In the genomic region with DNA sequence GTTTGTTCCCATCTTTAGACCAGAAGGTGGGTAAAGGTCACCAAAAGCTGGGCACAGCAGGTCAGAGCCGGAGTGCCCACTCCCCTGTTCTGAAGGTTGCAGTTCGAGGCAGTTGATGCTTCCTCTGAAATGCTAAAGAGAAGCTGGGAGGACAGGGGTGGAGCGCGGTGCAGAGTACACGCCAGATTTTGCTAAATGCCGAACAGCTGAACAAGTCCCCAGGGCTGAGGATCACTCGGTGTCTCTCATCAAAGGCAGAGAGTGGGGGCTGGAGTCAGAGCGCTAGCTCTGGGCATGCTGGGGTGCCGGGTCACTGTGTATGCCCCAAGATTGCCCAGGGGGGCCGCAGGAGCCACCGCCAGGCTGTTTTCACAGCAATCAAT, we compare ENCODE assay signal across 12 cellular contexts.
DNase-seq lines count a peak whose midpoint lies in the region; ATAC-seq and TF ChIP-seq lines count a peak whose summit lies in the region.
"Had no signal": no experiment of that assay in that cellular context is flagged by ENCODE, and none has a peak within 500 bp of the region (broad histone marks: within the 10 kb centered on the region; RNA-seq: fewer than 3 reads in every experiment).

No MANE protein-coding gene starts in this region.

- no peak overlapping the region for H2BK120ac ChIP-seq in neuronal stem cell (ENCODE audit: low read depth, low read length)

- peak; percentile 42 for DNase-seq in GM03348 (ENCODE audit: low spot score)
- peak; percentile 19 for DNase-seq in NCI-H2107 (lab: John Stamatoyannopoulos, UW)
- DNase-seq in dorsolateral prefrontal cortex: peak in 1 of 10 donors; percentile 26
- no peak for DNase-seq in neuronal stem cell (ENCODE audit: low spot score)
- no peak for DNase-seq in OCI-M2 (lab: John Stamatoyannopoulos, UW; ENCODE audit: unreplicated experiment)
- DNase-seq in CD4-positive, alpha-beta memory T cell: no peak
- DNase-seq: activated CD4-positive, alpha-beta memory T cell treated with anti-CD3 and anti-CD28 coated beads for 36 hours; activated naive CD8-positive, alpha-beta T cell treated with anti-CD3 and anti-CD28 coated beads, Interleukin-2, amount 10 ng/mL, durations not matched to agents 7 days and 5 days; dermis blood vessel endothelial cell; heart left ventricle; NCI-H226 had no signal

- H3K4me2 ChIP-seq in neuronal stem cell (ENCODE audit: insufficient read depth, low read length, poor library complexity, severe bottlenecking): no peak overlapping the region

- CTCF ChIA-PET in CD4-positive, alpha-beta memory T cell (lab: Charles Lee; ENCODE audit: partially characterized antibody): no interaction called here

- H2BK5ac ChIP-seq in neuronal stem cell (ENCODE audit: low read length): no peak overlapping the region

- H2BK15ac ChIP-seq in neuronal stem cell (ENCODE audit: low read length): no peak overlapping the region

- H2BK12ac ChIP-seq in neuronal stem cell (ENCODE audit: low read length): peak overlapping the region; percentile 22

- H3K27me3 Mint-ChIP-seq in CD4-positive, alpha-beta memory T cell: no peaks in the 10 kb centered on the region

- no peak overlapping the region for H3K4me3 Mint-ChIP-seq in CD4-positive, alpha-beta memory T cell
- H3K4me3 Mint-ChIP-seq: activated CD4-positive, alpha-beta memory T cell treated with anti-CD3 and anti-CD28 coated beads for 36 hours; activated naive CD8-positive, alpha-beta T cell treated with anti-CD3 and anti-CD28 coated beads, Interleukin-2, amount 10 ng/mL, durations not matched to agents 7 days and 5 days had no signal

- H3K23ac ChIP-seq in neuronal stem cell (ENCODE audit: low read depth, low read length, poor library complexity): no peak overlapping the region

- H3K4ac ChIP-seq in neuronal stem cell (ENCODE audit: low read length): no peak overlapping the region

- no peak overlapping the region for H3K27ac Mint-ChIP-seq in CD4-positive, alpha-beta memory T cell
- H3K27ac Mint-ChIP-seq: activated CD4-positive, alpha-beta memory T cell treated with anti-CD3 and anti-CD28 coated beads for 36 hours; activated naive CD8-positive, alpha-beta T cell treated with anti-CD3 and anti-CD28 coated beads, Interleukin-2, amount 10 ng/mL, durations not matched to agents 7 days and 5 days had no signal

- no peaks in the 10 kb centered on the region for H3K36me3 ChIP-seq in neuronal stem cell (replicated peaks in 1 of 2; ENCODE audit: control insufficient read depth in 2 of 2, insufficient read depth in 2 of 2, low read length in 2 of 2)
- no peaks in the 10 kb centered on the region for H3K36me3 ChIP-seq in CD4-positive, alpha-beta memory T cell (ENCODE audit: insufficient read depth, low read length)
- H3K36me3 ChIP-seq: heart left ventricle had no signal

- no peak overlapping the region for H2AK5ac ChIP-seq in neuronal stem cell (ENCODE audit: low read depth, low read length)

- peaks cover 0 to 2% (median under 1%) of the 10 kb centered on the region in 4 donors for H3K4me1 Mint-ChIP-seq in CD4-positive, alpha-beta memory T cell
- H3K4me1 Mint-ChIP-seq: activated naive CD8-positive, alpha-beta T cell treated with anti-CD3 and anti-CD28 coated beads, Interleukin-2, amount 10 ng/mL, durations not matched to agents 7 days and 5 days had no signal

- no peak for TF ChIP-seq CTCF in dorsolateral prefrontal cortex (IDR thresholded peaks at IDR 0.05 in 54 of 56, conservative IDR thresholded peaks at IDR 0.05 in 2 of 56; ENCODE audit: low read depth in 1 of 56, partially characterized antibody in 56 of 56)

- H2AFZ ChIP-seq in neuronal stem cell (ENCODE audit: low read length): peak overlapping the region; percentile 84

- POLR2A ChIA-PET in CD4-positive, alpha-beta memory T cell (lab: Charles Lee; ENCODE audit: partially characterized antibody): no interaction called here

- no peak overlapping the region for H3K9ac ChIP-seq in neuronal stem cell (ENCODE audit: low read depth, low read length, poor library complexity)

- H3K14ac ChIP-seq in neuronal stem cell (ENCODE audit: low read length): no peak overlapping the region

- no peaks in the 10 kb centered on the region for H3K36me3 Mint-ChIP-seq in CD4-positive, alpha-beta memory T cell
- H3K36me3 Mint-ChIP-seq: activated CD4-positive, alpha-beta memory T cell treated with anti-CD3 and anti-CD28 coated beads for 36 hours; activated naive CD8-positive, alpha-beta T cell treated with anti-CD3 and anti-CD28 coated beads, Interleukin-2, amount 10 ng/mL, durations not matched to agents 7 days and 5 days had no signal

- H3K4me3 ChIP-seq in dorsolateral prefrontal cortex (peak overlapping the region in 38 of 59 donors; percentile 3 to 44 (median 26)), neuronal stem cell (ENCODE audit: low read length in 2 of 2) (no peak overlapping the region)
- H3K4me3 ChIP-seq in CD4-positive, alpha-beta memory T cell (ENCODE audit: low read length in 2 of 2): no peak overlapping the region
- H3K4me3 ChIP-seq: heart left ventricle had no signal

- no peaks in the 10 kb centered on the region for H3K9me3 ChIP-seq in neuronal stem cell (replicated peaks in 1 of 2; ENCODE audit: control insufficient read depth in 2 of 2, insufficient read depth in 1 of 2, low read depth in 1 of 2, low read length in 2 of 2)
- no peaks in the 10 kb centered on the region for H3K9me3 ChIP-seq in CD4-positive, alpha-beta memory T cell (ENCODE audit: control insufficient read depth in 1 of 2, low read length in 2 of 2)
- H3K9me3 ChIP-seq: heart left ventricle had no signal

- H3K79me1 ChIP-seq in neuronal stem cell (ENCODE audit: low read depth, low read length): no peaks in the 10 kb centered on the region

- no peak overlapping the region for H4K91ac ChIP-seq in neuronal stem cell (ENCODE audit: low read depth, low read length, poor library complexity)

- peaks cover 0 to 87% (median 19%) of the 10 kb centered on the region in 45 donors for H3K27me3 ChIP-seq in dorsolateral prefrontal cortex
- peaks cover 0 to 4% (median 0%) of the 10 kb centered on the region in 3 experiments for H3K27me3 ChIP-seq in neuronal stem cell (ENCODE audit: control insufficient read depth in 3 of 3, insufficient read depth in 3 of 3, low read depth in 1 of 3, low read length in 3 of 3)
- H3K27me3 ChIP-seq in CD4-positive, alpha-beta memory T cell (ENCODE audit: insufficient read depth, low read length): no peaks in the 10 kb centered on the region

- no peak overlapping the region for H4K8ac ChIP-seq in neuronal stem cell (ENCODE audit: low read depth, low read length)

- no peak for ATAC-seq in HG03097 (IDR thresholded peaks at IDR 0.05; ENCODE audit: low FRiP score, unreplicated experiment)
- ATAC-seq: heart left ventricle had no signal

- no CpG with 5 or more reads among the region's 11 CpGs for WGBS in neuronal stem cell (ENCODE audit: extremely low coverage in 2 of 2, insufficient read length in 2 of 2, insufficient replicate concordance in 1 of 2), 2 donors

- H3K18ac ChIP-seq in neuronal stem cell (ENCODE audit: low read length): peak overlapping the region; percentile 27

- peaks cover 27 to 28% of the 10 kb centered on the region in 2 donors for H3K4me1 ChIP-seq in neuronal stem cell (ENCODE audit: control insufficient read depth in 2 of 2, insufficient read depth in 1 of 2, low read depth in 1 of 2, low read length in 2 of 2)
- no peaks in the 10 kb centered on the region for H3K4me1 ChIP-seq in CD4-positive, alpha-beta memory T cell (ENCODE audit: insufficient read depth, low read length)

- H3K27ac ChIP-seq in dorsolateral prefrontal cortex: no peak overlapping the region
- H3K27ac ChIP-seq in neuronal stem cell (replicated peaks; ENCODE audit: low read length): no peak overlapping the region
- H3K27ac ChIP-seq in CD4-positive, alpha-beta memory T cell (ENCODE audit: low read depth, low read length): no peak overlapping the region
- H3K27ac ChIP-seq: heart left ventricle had no signal

- peaks cover 0 to 2% (median 0%) of the 10 kb centered on the region in 8 donors for H3K9me3 Mint-ChIP-seq in CD4-positive, alpha-beta memory T cell
- H3K9me3 Mint-ChIP-seq: activated CD4-positive, alpha-beta memory T cell treated with anti-CD3 and anti-CD28 coated beads for 36 hours; activated naive CD8-positive, alpha-beta T cell treated with anti-CD3 and anti-CD28 coated beads, Interleukin-2, amount 10 ng/mL, durations not matched to agents 7 days and 5 days had no signal

- intact Hi-C loops in dorsolateral prefrontal cortex (cut with DNase I): loop anchor here in 1 of 2 donors (10.0 kb wide), 3 partner anchors 76 to 364 kb away; no protein-coding TSS in a partner anchor
- intact Hi-C loops in CD4-positive, alpha-beta memory T cell (cut with micrococcal nuclease): no loop called here

Comparison
In these comparisons a context has a peak if more than half of its experiments do, and no peak if none do; other contexts are left out.
1. DNase-seq: peak in GM03348 (single experiment) and NCI-H2107 (single experiment); none in neuronal stem cell (single experiment), OCI-M2 (single experiment) and CD4-positive, alpha-beta memory T cell (0 of 5).
2. H3K4me3 ChIP-seq: peak in dorsolateral prefrontal cortex (38 of 59); none in neuronal stem cell (0 of 2) and CD4-positive, alpha-beta memory T cell (0 of 2).